In the genomic region with DNA sequence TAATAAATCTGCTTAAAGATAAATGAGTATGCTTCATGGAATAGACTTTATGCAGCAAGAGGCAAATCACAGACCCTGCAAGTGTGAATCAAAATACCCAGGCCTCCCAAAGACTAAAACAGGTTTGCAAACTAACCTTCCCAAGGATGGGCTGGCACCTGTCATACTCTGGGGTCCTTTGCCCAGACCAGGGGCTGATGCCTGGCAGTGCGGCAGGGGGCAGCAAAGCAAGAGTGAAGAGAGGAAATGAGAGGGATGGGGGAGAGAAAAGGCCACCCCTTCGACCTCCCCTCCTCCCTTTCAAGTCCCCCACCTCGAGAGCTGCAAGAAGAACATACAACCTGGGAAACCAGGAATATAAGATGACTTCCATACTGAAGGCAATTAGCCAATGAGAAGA, we compare ENCODE assay signal across 1 cellular context.
TF ChIP-seq lines count a peak whose summit lies in the region.

No MANE protein-coding gene starts in this region.

TF ChIP-seq in HepG2, 621 proteins besides CTCF, POLR2A, EP300 and RAD21:
- TF ChIP-seq ZNF839 (CRISPR knock-in tag; IDR thresholded peaks at IDR 0.05; ENCODE audit: borderline replicate concordance): no peak
- TF ChIP-seq, protein P1, sequence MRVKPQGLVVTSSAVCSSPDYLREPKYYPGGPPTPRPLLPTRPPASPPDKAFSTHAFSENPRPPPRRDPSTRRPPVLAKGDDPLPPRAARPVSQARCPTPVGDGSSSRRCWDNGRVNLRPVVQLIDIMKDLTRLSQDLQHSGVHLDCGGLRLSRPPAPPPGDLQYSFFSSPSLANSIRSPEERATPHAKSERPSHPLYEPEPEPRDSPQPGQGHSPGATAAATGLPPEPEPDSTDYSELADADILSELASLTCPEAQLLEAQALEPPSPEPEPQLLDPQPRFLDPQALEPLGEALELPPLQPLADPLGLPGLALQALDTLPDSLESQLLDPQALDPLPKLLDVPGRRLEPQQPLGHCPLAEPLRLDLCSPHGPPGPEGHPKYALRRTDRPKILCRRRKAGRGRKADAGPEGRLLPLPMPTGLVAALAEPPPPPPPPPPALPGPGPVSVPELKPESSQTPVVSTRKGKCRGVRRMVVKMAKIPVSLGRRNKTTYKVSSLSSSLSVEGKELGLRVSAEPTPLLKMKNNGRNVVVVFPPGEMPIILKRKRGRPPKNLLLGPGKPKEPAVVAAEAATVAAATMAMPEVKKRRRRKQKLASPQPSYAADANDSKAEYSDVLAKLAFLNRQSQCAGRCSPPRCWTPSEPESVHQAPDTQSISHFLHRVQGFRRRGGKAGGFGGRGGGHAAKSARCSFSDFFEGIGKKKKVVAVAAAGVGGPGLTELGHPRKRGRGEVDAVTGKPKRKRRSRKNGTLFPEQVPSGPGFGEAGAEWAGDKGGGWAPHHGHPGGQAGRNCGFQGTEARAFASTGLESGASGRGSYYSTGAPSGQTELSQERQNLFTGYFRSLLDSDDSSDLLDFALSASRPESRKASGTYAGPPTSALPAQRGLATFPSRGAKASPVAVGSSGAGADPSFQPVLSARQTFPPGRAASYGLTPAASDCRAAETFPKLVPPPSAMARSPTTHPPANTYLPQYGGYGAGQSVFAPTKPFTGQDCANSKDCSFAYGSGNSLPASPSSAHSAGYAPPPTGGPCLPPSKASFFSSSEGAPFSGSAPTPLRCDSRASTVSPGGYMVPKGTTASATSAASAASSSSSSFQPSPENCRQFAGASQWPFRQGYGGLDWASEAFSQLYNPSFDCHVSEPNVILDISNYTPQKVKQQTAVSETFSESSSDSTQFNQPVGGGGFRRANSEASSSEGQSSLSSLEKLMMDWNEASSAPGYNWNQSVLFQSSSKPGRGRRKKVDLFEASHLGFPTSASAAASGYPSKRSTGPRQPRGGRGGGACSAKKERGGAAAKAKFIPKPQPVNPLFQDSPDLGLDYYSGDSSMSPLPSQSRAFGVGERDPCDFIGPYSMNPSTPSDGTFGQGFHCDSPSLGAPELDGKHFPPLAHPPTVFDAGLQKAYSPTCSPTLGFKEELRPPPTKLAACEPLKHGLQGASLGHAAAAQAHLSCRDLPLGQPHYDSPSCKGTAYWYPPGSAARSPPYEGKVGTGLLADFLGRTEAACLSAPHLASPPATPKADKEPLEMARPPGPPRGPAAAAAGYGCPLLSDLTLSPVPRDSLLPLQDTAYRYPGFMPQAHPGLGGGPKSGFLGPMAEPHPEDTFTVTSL (CRISPR knock-in tag; IDR thresholded peaks at IDR 0.05; ENCODE audit: borderline replicate concordance): no peak
- no peak for TF ChIP-seq ZNF343 (CRISPR knock-in tag; IDR thresholded peaks at IDR 0.05)
